ENCODE assay signal across 8 cellular contexts in the genomic region with DNA sequence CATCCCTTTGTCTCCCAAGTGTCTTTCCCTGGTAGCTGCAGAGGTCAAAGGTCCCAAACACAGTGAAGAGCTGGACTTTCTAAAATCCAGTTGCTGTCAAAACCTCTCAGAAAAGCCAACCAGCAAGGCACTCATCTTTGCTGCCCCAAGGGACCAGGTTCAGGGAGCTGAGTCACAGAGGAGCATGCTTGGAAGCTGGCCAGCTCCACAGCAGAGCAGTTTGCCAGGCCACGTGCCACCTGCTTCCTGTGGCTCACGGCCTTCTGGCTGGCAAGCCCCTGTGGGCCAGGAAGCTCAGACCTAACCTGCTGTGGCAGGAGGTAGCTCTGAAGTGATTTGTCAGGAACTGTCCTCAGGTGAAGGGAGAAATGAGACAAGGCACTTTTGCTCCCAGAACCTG. TPM values are rescaled to one million over a fixed set of nuclear protein-coding genes. Genes with fewer than 3 reads are reported as not detected.
A peak's percentile ranks its signal among the peaks of the same experiment; 100 is the strongest.
DNase-seq lines count a peak whose midpoint lies in the region; ATAC-seq, FAIRE-seq and TF ChIP-seq lines count a peak whose summit lies in the region.

No MANE protein-coding gene starts in this region.

- peaks cover 3% of the 10 kb centered on the region; the same call in 1 of the 2 replicates for H3K27me3 Mint-ChIP-seq in HFFc6 (ENCODE audit: insufficient read depth)
- no peaks in the 10 kb centered on the region for H3K27me3 Mint-ChIP-seq in activated naive CD8-positive, alpha-beta T cell

- peaks cover 45% of the 10 kb centered on the region for H3K4me1 Mint-ChIP-seq in HFFc6 (ENCODE audit: low read depth)
- H3K4me1 Mint-ChIP-seq in activated naive CD8-positive, alpha-beta T cell (ENCODE audit: low read depth) = peaks cover 67% of the 10 kb centered on the region

- no peaks in the 10 kb centered on the region for H3K9me3 Mint-ChIP-seq in HFFc6
- no peaks in the 10 kb centered on the region for H3K9me3 Mint-ChIP-seq in activated naive CD8-positive, alpha-beta T cell (ENCODE audit: low read depth)

- peaks cover 17% of the 10 kb centered on the region for H3K36me3 Mint-ChIP-seq in HFFc6 (ENCODE audit: low read depth)
- H3K36me3 Mint-ChIP-seq in activated naive CD8-positive, alpha-beta T cell = peaks cover 8% of the 10 kb centered on the region

- peak overlapping the region; percentile 7; the same call in 1 of the 2 replicates for H3K4me3 Mint-ChIP-seq in HFFc6
- peak overlapping the region; percentile 27 for H3K4me3 Mint-ChIP-seq in activated naive CD8-positive, alpha-beta T cell

- WGBS in heart right ventricle, 2 donors = 15 to 18% methylated on average over 2 of the region's 2 CpGs

- H3K27ac Mint-ChIP-seq in HFFc6 = peak overlapping the region; percentile 66
- H3K27ac Mint-ChIP-seq in activated naive CD8-positive, alpha-beta T cell = peak overlapping the region; percentile 65

- no peak for TF ChIP-seq CTCF in HFFc6 (IDR thresholded peaks at IDR 0.05)
- no peak for TF ChIP-seq CTCF in heart right ventricle (IDR thresholded peaks at IDR 0.05)

- peaks cover 0 to 68% (median 58%) of the 10 kb centered on the region in 9 donors for H3K36me3 ChIP-seq in heart right ventricle

- peak; percentile 58 for FAIRE-seq in RCC 7860 (lab: Jason Lieb, UNC)

- intact Hi-C loops in heart right ventricle (cut with DNase I) = loop anchor here in 6 of 10 donors (2.0 to 10.0 kb wide), 9 partner anchors 49 to 529 kb away; a partner anchor contains a TSS

- no peaks in the 10 kb centered on the region for H3K27me3 ChIP-seq in heart right ventricle

- ATAC-seq in heart right ventricle = peak in 3 of 8 donors; percentile 5 to 23 (median 12)
- no peak for ATAC-seq in HG03045 (IDR thresholded peaks at IDR 0.05; ENCODE audit: unreplicated experiment)

- H3K4me1 ChIP-seq in heart right ventricle = peaks cover 0 to 66% (median 37%) of the 10 kb centered on the region in 9 donors

- H3K27ac ChIP-seq in heart right ventricle = peak overlapping the region in 9 of 10 donors; percentile 26 to 97 (median 53)

- H3K4me3 ChIP-seq in heart right ventricle = no peak overlapping the region

- no peaks in the 10 kb centered on the region for H3K9me3 ChIP-seq in heart right ventricle

- DNase-seq in A172 (ENCODE audit: low spot score) (peak; percentile 90), HFFc6 (peak; percentile 80), RCC 7860 (ENCODE audit: low spot score) (peak; percentile 81), heart right ventricle (peak; percentile 69 to 74), NCI-H146 treated with DMSO at 0.1 percent for 48 hours (lab: John Stamatoyannopoulos, UW; ENCODE audit: unreplicated experiment) (no peak)
- DNase-seq in stimulated activated CD4-positive, alpha-beta T cell treated with anti-CD3 and anti-CD28 coated beads, Interleukin-4, amount 100 ng/mL, for 1 hour = peak; percentile 59

RNA-seq across cellular contexts. Expression of a gene that starts 3.6 kb away (rescaled TPM):
- total RNA-seq in A172 (2014; rRNA removed; shearing (Covaris generic)) = 112 and 137 TPM in 2 replicates
- total RNA-seq in HFFc6 (2021; fragmentation: NEBNext Ultra II Directional; extraction: Animal tissue kit (Norgen Biotek cat#: 25700)) = 100 to 1,000 TPM; 100 to 128 (median 107) TPM
- total RNA-seq in heart right ventricle = 100 to 1,000 TPM; 321 to 630 (median 522) TPM
- polyA plus RNA-seq in heart right ventricle = 100 to 1,000 TPM; 164 to 215 TPM

RNA-seq across cellular contexts. Expression of a gene that starts 5.0 kb away (rescaled TPM):
- total RNA-seq in A172 (2014; rRNA removed; shearing (Covaris generic)) = 65.9 and 86.6 TPM in 2 replicates
- 10 to 100 TPM; 33.8 to 36.3 (median 34.8) TPM for total RNA-seq in HFFc6 (2021; fragmentation: NEBNext Ultra II Directional; extraction: Animal tissue kit (Norgen Biotek cat#: 25700))
- total RNA-seq in heart right ventricle = 10 to 100 TPM; 20.7 to 38.0 (median 25.2) TPM
- polyA plus RNA-seq in heart right ventricle = 10 to 100 TPM; 13.5 to 18.3 TPM

RNA-seq across cellular contexts. Expression of a gene that starts 31.9 kb away (rescaled TPM):
- total RNA-seq in A172 (2014; rRNA removed; shearing (Covaris generic)) = not detected in 2 replicates
- total RNA-seq in HFFc6 (2021; fragmentation: NEBNext Ultra II Directional; extraction: Animal tissue kit (Norgen Biotek cat#: 25700)) = 10 to 100 TPM; 11.9 to 22.2 (median 19.1) TPM
- total RNA-seq in heart right ventricle = 1 to 10 TPM in 8 of 10 donors, under 1 TPM in 2; 0.57 to 6.9 (median 2.0) TPM
- polyA plus RNA-seq in heart right ventricle = 1 to 10 TPM; 1.0 to 2.2 TPM

RNA-seq across cellular contexts. Expression of a gene that starts 50.9 kb away (rescaled TPM):
- 9.1 and 9.3 TPM in 2 replicates for total RNA-seq in A172 (2014; rRNA removed; shearing (Covaris generic))
- 10 to 100 TPM in 2 of 6 experiments, 1 to 10 TPM in 4; 8.5 to 12.1 (median 9.9) TPM for total RNA-seq in HFFc6 (2021; fragmentation: NEBNext Ultra II Directional; extraction: Animal tissue kit (Norgen Biotek cat#: 25700))
- 1 to 10 TPM; 2.1 to 4.4 (median 2.8) TPM for total RNA-seq in heart right ventricle
- 1 to 10 TPM; 2.1 to 3.7 TPM for polyA plus RNA-seq in heart right ventricle
